In the genomic region with DNA sequence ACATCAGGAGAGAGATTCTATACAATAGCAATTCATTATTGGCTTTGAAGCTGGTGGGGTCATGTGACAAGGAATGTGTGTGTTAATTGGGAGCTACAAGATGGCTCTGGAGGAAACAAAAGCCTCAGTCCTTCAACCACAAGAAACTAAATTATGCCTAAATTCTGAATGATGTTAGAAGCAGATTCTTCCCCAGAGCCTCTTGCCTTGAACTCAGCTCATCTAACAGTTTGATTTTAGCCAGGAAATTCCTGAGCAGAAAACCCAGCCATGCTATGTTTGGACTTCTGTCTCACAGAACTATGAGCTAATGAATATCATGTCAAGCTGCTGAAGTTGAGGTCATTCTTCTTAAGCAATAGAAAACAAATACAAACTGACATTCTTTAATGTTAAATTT, we compare ENCODE assay signal across 24 cellular contexts.
DNase-seq lines count a peak whose midpoint lies in the region; ATAC-seq and TF ChIP-seq lines count a peak whose summit lies in the region.
"Had no signal": no experiment of that assay in that cellular context is flagged by ENCODE, and none has a peak within 500 bp of the region (broad histone marks: within the 10 kb centered on the region; RNA-seq: fewer than 3 reads in every experiment).

No MANE protein-coding gene starts in this region.

- no peak overlapping the region for H3K9ac ChIP-seq in mesenchymal stem cell (ENCODE audit: low read length)

- TF ChIP-seq POLR2A in esophagus squamous epithelium (IDR thresholded peaks at IDR 0.05): no peak

- peak overlapping the region; percentile 73 for H2BK5ac ChIP-seq in mesenchymal stem cell (ENCODE audit: low read depth, low read length, poor library complexity, severe bottlenecking)

- H3K27ac ChIP-seq in mesenchymal stem cell (ENCODE audit: low read length, poor library complexity, severe bottlenecking): peak overlapping the region; percentile 61
- no peak overlapping the region for H3K27ac ChIP-seq in esophagus squamous epithelium
- H3K27ac ChIP-seq: ascending aorta, HL-60, right atrium auricular region, uterus had no signal

- H3K36me3 ChIP-seq in mesenchymal stem cell (ENCODE audit: control insufficient read depth in 1 of 2, insufficient read depth in 2 of 2, low read depth in 1 of 2, low read length in 2 of 2) (no peaks in the 10 kb centered on the region), esophagus squamous epithelium (no peaks in the 10 kb centered on the region)
- H3K36me3 ChIP-seq: ascending aorta, right atrium auricular region, uterus had no signal

- H2BK12ac ChIP-seq in mesenchymal stem cell (ENCODE audit: low read length in 2 of 2): peak overlapping the region in 1 of 2 experiments; percentile 54

- H2BK15ac ChIP-seq in mesenchymal stem cell (ENCODE audit: low read depth, poor library complexity, severe bottlenecking): no peak overlapping the region

- H3K4me3 ChIP-seq in AG10803 (ENCODE audit: low read length) (no peak overlapping the region), mesenchymal stem cell (ENCODE audit: insufficient read depth in 1 of 2, low read depth in 1 of 2, low read length in 2 of 2) (no peak overlapping the region), esophagus squamous epithelium (no peak overlapping the region)
- H3K4me3 ChIP-seq: ascending aorta, GM12878, K562, right atrium auricular region, uterus had no signal

- no peak overlapping the region for H3K4ac ChIP-seq in mesenchymal stem cell (ENCODE audit: low read depth in 1 of 2, low read length in 2 of 2)

- H3K4me1 ChIP-seq in mesenchymal stem cell (ENCODE audit: control insufficient read depth, insufficient read depth, low read depth, low read length) (no peaks in the 10 kb centered on the region), esophagus squamous epithelium (no peaks in the 10 kb centered on the region)
- H3K4me1 ChIP-seq: ascending aorta, right atrium auricular region, uterus had no signal

- no peak overlapping the region for H4K8ac ChIP-seq in mesenchymal stem cell (ENCODE audit: low read length)

- no peak overlapping the region for H2AFZ ChIP-seq in mesenchymal stem cell (ENCODE audit: low read depth, low read length)

- H3K27me3 ChIP-seq in mesenchymal stem cell (ENCODE audit: control insufficient read depth in 1 of 2, insufficient read depth in 1 of 2, low read length in 2 of 2) (no peaks in the 10 kb centered on the region), esophagus squamous epithelium (no peaks in the 10 kb centered on the region)
- H3K27me3 ChIP-seq: ascending aorta, right atrium auricular region, uterus had no signal

- H2AK5ac ChIP-seq in mesenchymal stem cell (ENCODE audit: low read length, severe bottlenecking): no peak overlapping the region

- H3K18ac ChIP-seq in mesenchymal stem cell (ENCODE audit: low read depth in 1 of 2, low read length in 2 of 2): no peak overlapping the region

- ATAC-seq in left colon: no peak
- ATAC-seq: GM12878; K562; left ventricle myocardium superior; natural killer cell treated with Interleukin-12 subunit alpha and Interleukin-12 subunit beta and Interleukin-15 and Interleukin-18, amount 100 ng/mL, for 72 hours; Right ventricle myocardium inferior had no signal

- intact Hi-C loops in esophagus squamous epithelium (cut with DNase I) (no loop called here), left colon (cut with DNase I, micrococcal nuclease) (no loop called here)

- H3K14ac ChIP-seq in mesenchymal stem cell (ENCODE audit: low read length in 2 of 2): no peak overlapping the region

- peak; percentile 70 for DNase-seq in AG10803 (ENCODE audit: low read depth)
- DNase-seq in NCI-H146 (lab: John Stamatoyannopoulos, UW): peak; percentile 35
- peak; percentile 65 for DNase-seq in dedifferentiated amniotic fluid mesenchymal stem cell (ENCODE audit: extremely low spot score)
- peak; percentile 35 for DNase-seq in mesenchymal stem cell
- DNase-seq in kidney glomerular epithelial cell (lab: John Stamatoyannopoulos, UW): no peak
- no peak for DNase-seq in stimulated activated naive CD4-positive, alpha-beta T cell (lab: John Stamatoyannopoulos, UW)
- no peak for DNase-seq in esophagus squamous epithelium (lab: John Stamatoyannopoulos, UW)
- DNase-seq in left colon: no peak
- DNase-seq: activated CD4-positive, alpha-beta T cell treated with anti-CD3 and anti-CD28 coated beads for 1 hour; activated CD8-positive, alpha-beta memory T cell treated with anti-CD3 and anti-CD28 coated beads, Interleukin-2, amount 50 U/mL, for 48 hours; activated naive CD4-positive, alpha-beta T cell; CD8-positive, alpha-beta memory T cell; left ventricle myocardium superior; NCI-H1105; NCI-H446 treated with DMSO at 0.1 percent for 48 hours; T-helper 9 cell; uterus had no signal

- H3K79me1 ChIP-seq in mesenchymal stem cell (replicated peaks; ENCODE audit: low read length, poor library complexity, severe bottlenecking): no peaks in the 10 kb centered on the region

- no peak for TF ChIP-seq CTCF in AG10803 (conservative IDR thresholded peaks at IDR 0.05; ENCODE audit: low read length)
- TF ChIP-seq CTCF in esophagus squamous epithelium (IDR thresholded peaks at IDR 0.05): no peak

- H3K23ac ChIP-seq in mesenchymal stem cell (ENCODE audit: low read length in 2 of 2): no peak overlapping the region

- no peak overlapping the region for H3K4me2 ChIP-seq in mesenchymal stem cell (ENCODE audit: low read length, poor library complexity, severe bottlenecking)

- H3K9me3 ChIP-seq in mesenchymal stem cell (ENCODE audit: control insufficient read depth, low read length): no peaks in the 10 kb centered on the region
- no peaks in the 10 kb centered on the region for H3K9me3 ChIP-seq in esophagus squamous epithelium
- H3K9me3 ChIP-seq: ascending aorta, right atrium auricular region, uterus had no signal

- no peak overlapping the region for H2BK120ac ChIP-seq in mesenchymal stem cell (ENCODE audit: low read depth, low read length)

- no peak overlapping the region for H4K91ac ChIP-seq in mesenchymal stem cell (ENCODE audit: low read length)

Comparison
In these comparisons a context has a peak if more than half of its experiments do, and no peak if none do; other contexts are left out.
1. DNase-seq: peak in AG10803 (single experiment), NCI-H146 (single experiment), dedifferentiated amniotic fluid mesenchymal stem cell (single experiment) and mesenchymal stem cell (single experiment); none in kidney glomerular epithelial cell (single experiment), stimulated activated naive CD4-positive, alpha-beta T cell (0 of 6), esophagus squamous epithelium (single experiment) and left colon (0 of 2).